2 cellular contexts compared by ENCODE assay signal in genomic region chr14:36363704-36364103, GRCh38.
TF ChIP-seq lines count a peak whose summit lies in the region.

No MANE protein-coding gene starts in this region.

TF ChIP-seq in GM23338, 12 proteins besides CTCF, POLR2A, EP300 and RAD21:
- no peak for TF ChIP-seq REST (IDR thresholded peaks at IDR 0.05; ENCODE audit: unreplicated experiment)

TF ChIP-seq in K562, 482 proteins besides CTCF, POLR2A, EP300 and RAD21:
- TF ChIP-seq CEBPB (tag; IDR thresholded peaks at IDR 0.05) (peak; percentile 81), ZFP1 (CRISPR knock-in tag; IDR thresholded peaks at IDR 0.05) (no peak), SETDB1 (IDR thresholded peaks at IDR 0.05; ENCODE audit: low read length) (no peak), CEBPG (CRISPR knock-in tag; IDR thresholded peaks at IDR 0.05) (no peak), CEBPG (tag; conservative IDR thresholded peaks at IDR 0.05 in 1 of 2, IDR thresholded peaks at IDR 0.05 in 1 of 2) (peak; percentile 31 to 77; a peak in 3 of 4 replicates), POLR2AphosphoS5 (IDR thresholded peaks at IDR 0.05; ENCODE audit: control insufficient read depth, insufficient read depth, low read depth, low read length) (no peak), PRDM10 (IDR thresholded peaks at IDR 0.05; ENCODE audit: partially characterized antibody) (no peak), ZBTB11 (CRISPR knock-in tag; IDR thresholded peaks at IDR 0.05) (no peak), NFYB (IDR thresholded peaks at IDR 0.05; ENCODE audit: extremely low read depth, insufficient read length) (no peak)
